19 cellular contexts compared by ENCODE assay signal in genomic region chr4:95050980-95051688, GRCh38.
DNase-seq lines count a peak whose midpoint lies in the region; ATAC-seq and TF ChIP-seq lines count a peak whose summit lies in the region.
"Had no signal": no experiment of that assay in that cellular context is flagged by ENCODE, and none has a peak within 500 bp of the region (broad histone marks: within the 10 kb centered on the region; RNA-seq: fewer than 3 reads in every experiment).

No MANE protein-coding gene starts in this region.

- H3K9me3 ChIP-seq in ascending aorta (no peaks in the 10 kb centered on the region), hepatocyte (ENCODE audit: low read depth) (no peaks in the 10 kb centered on the region)
- H3K9me3 ChIP-seq: right lobe of liver, uterus had no signal

- no peak overlapping the region for H3K4me3 Mint-ChIP-seq in activated T-cell treated with anti-CD3 and anti-CD28 coated beads, Interleukin-2, amount 50 U/mL, for 72 hours
- H3K4me3 Mint-ChIP-seq: activated CD8-positive, alpha-beta T cell treated with anti-CD3 and anti-CD28 coated beads, Interleukin-2, amount 10 ng/mL, durations not matched to agents 7 days and 5 days; CD8-positive, alpha-beta T cell; naive B cell; stimulated activated memory B cell treated with anti-CD40 and anti-IgM and Interleukin-4, amounts not matched to agents 10 μg/mL and 1 μg/mL and 100 μg/mL, for 72 hours had no signal

- H3K4me1 ChIP-seq in ascending aorta: peaks cover 2 to 16% of the 10 kb centered on the region in 2 donors
- no peaks in the 10 kb centered on the region for H3K4me1 ChIP-seq in hepatocyte (ENCODE audit: insufficient read depth)
- H3K4me1 ChIP-seq: right lobe of liver, uterus had no signal

- no peaks in the 10 kb centered on the region for H4K20me1 ChIP-seq in hepatocyte (ENCODE audit: insufficient read depth, poor library complexity, severe bottlenecking)

- H3K79me2 ChIP-seq in hepatocyte: no peaks in the 10 kb centered on the region

- TF ChIP-seq CTCF in ascending aorta (IDR thresholded peaks at IDR 0.05): no peak
- TF ChIP-seq CTCF in hepatocyte (IDR thresholded peaks at IDR 0.05; ENCODE audit: poor library complexity): no peak

- DNase-seq in DMS 273 (lab: John Stamatoyannopoulos, UW; ENCODE audit: unreplicated experiment) (peak; percentile 73), ascending aorta (ENCODE audit: low spot score in 2 of 2) (peak in 1 of 2 donors; percentile 63), hepatocyte (ENCODE audit: low spot score) (no peak), posterior cingulate gyrus (peak in 6 of 10 donors; percentile 12 to 81 (median 38))
- DNase-seq in activated T-cell treated with anti-CD3 and anti-CD28 coated beads, Interleukin-2, amount 50 U/mL, for 72 hours: no peak
- DNase-seq: activated CD8-positive, alpha-beta T cell treated with anti-CD3 and anti-CD28 coated beads, Interleukin-2, amount 10 ng/mL, durations not matched to agents 7 days and 5 days; CD8-positive, alpha-beta T cell; GF-D8; left cardiac atrium; naive B cell; NK-92 treated with Interleukin-12 subunit alpha and Interleukin-12 subunit beta, amount 100 ng/mL, for 24 hours; right lobe of liver; uterus had no signal

- H3K9me2 ChIP-seq in hepatocyte (replicated peaks; ENCODE audit: insufficient read depth): no peaks in the 10 kb centered on the region

- no peak for ATAC-seq in GM21447 (IDR thresholded peaks at IDR 0.05; ENCODE audit: unreplicated experiment)
- no peak for ATAC-seq in HG03342 (IDR thresholded peaks at IDR 0.05; ENCODE audit: unreplicated experiment)
- no peak for ATAC-seq in activated T-cell treated with anti-CD3 and anti-CD28 coated beads, Interleukin-2, amount 50 U/mL, for 72 hours (replicated peaks in 1 of 2)
- ATAC-seq in GM18517 (IDR thresholded peaks at IDR 0.05; ENCODE audit: unreplicated experiment): no peak
- ATAC-seq: activated CD8-positive, alpha-beta T cell treated with anti-CD3 and anti-CD28 coated beads, Interleukin-2, amount 10 ng/mL, durations not matched to agents 7 days and 5 days; CD8-positive, alpha-beta T cell; HepG2; right lobe of liver; Right ventricle myocardium inferior; stimulated activated memory B cell treated with anti-CD40 and anti-IgM and Interleukin-4, amounts not matched to agents 10 μg/mL and 1 μg/mL and 100 μg/mL, for 72 hours had no signal

- no peaks in the 10 kb centered on the region for H3K9me3 Mint-ChIP-seq in activated T-cell treated with anti-CD3 and anti-CD28 coated beads, Interleukin-2, amount 50 U/mL, for 72 hours
- H3K9me3 Mint-ChIP-seq: CD8-positive, alpha-beta T cell; naive B cell; stimulated activated memory B cell treated with anti-CD40 and anti-IgM and Interleukin-4, amounts not matched to agents 10 μg/mL and 1 μg/mL and 100 μg/mL, for 72 hours had no signal

- H3K27me3 Mint-ChIP-seq in activated T-cell treated with anti-CD3 and anti-CD28 coated beads, Interleukin-2, amount 50 U/mL, for 72 hours (ENCODE audit: low read depth): no peaks in the 10 kb centered on the region
- H3K27me3 Mint-ChIP-seq: naive B cell; stimulated activated memory B cell treated with anti-CD40 and anti-IgM and Interleukin-4, amounts not matched to agents 10 μg/mL and 1 μg/mL and 100 μg/mL, for 72 hours had no signal

- no peaks in the 10 kb centered on the region for H3K27me3 ChIP-seq in ascending aorta
- no peaks in the 10 kb centered on the region for H3K27me3 ChIP-seq in hepatocyte
- H3K27me3 ChIP-seq: right lobe of liver, uterus had no signal

- peak overlapping the region; percentile 10 to 56 for H3K4me3 ChIP-seq in ascending aorta
- H3K4me3 ChIP-seq in hepatocyte: no peak overlapping the region
- H3K4me3 ChIP-seq: right lobe of liver, uterus had no signal

- no peak overlapping the region for H3K27ac Mint-ChIP-seq in activated T-cell treated with anti-CD3 and anti-CD28 coated beads, Interleukin-2, amount 50 U/mL, for 72 hours
- H3K27ac Mint-ChIP-seq: activated CD8-positive, alpha-beta T cell treated with anti-CD3 and anti-CD28 coated beads, Interleukin-2, amount 10 ng/mL, durations not matched to agents 7 days and 5 days; CD8-positive, alpha-beta T cell; naive B cell; stimulated activated memory B cell treated with anti-CD40 and anti-IgM and Interleukin-4, amounts not matched to agents 10 μg/mL and 1 μg/mL and 100 μg/mL, for 72 hours had no signal

- H3K4me1 Mint-ChIP-seq in activated T-cell treated with anti-CD3 and anti-CD28 coated beads, Interleukin-2, amount 50 U/mL, for 72 hours (ENCODE audit: low read depth): no peaks in the 10 kb centered on the region
- H3K4me1 Mint-ChIP-seq: naive B cell; stimulated activated memory B cell treated with anti-CD40 and anti-IgM and Interleukin-4, amounts not matched to agents 10 μg/mL and 1 μg/mL and 100 μg/mL, for 72 hours had no signal

- intact Hi-C loops in ascending aorta (cut with DNase I): loop anchor here (5.0 kb wide), 1 partner anchor 36 kb away; no protein-coding TSS in a partner anchor
- intact Hi-C loops in posterior cingulate gyrus (cut with DNase I): no loop called here

- no peaks in the 10 kb centered on the region for H3K36me3 Mint-ChIP-seq in activated T-cell treated with anti-CD3 and anti-CD28 coated beads, Interleukin-2, amount 50 U/mL, for 72 hours (ENCODE audit: insufficient read depth in 2 of 2)
- H3K36me3 Mint-ChIP-seq: CD8-positive, alpha-beta T cell; naive B cell; stimulated activated memory B cell treated with anti-CD40 and anti-IgM and Interleukin-4, amounts not matched to agents 10 μg/mL and 1 μg/mL and 100 μg/mL, for 72 hours had no signal

- H3K36me3 ChIP-seq in ascending aorta (no peaks in the 10 kb centered on the region), hepatocyte (replicated peaks; ENCODE audit: insufficient read depth, low read depth) (no peaks in the 10 kb centered on the region)
- H3K36me3 ChIP-seq: right lobe of liver, uterus had no signal

- WGBS in hepatocyte (ENCODE audit: low lambda C conversion rate, missing lambda C conversion rate): 66% methylated on average over 13 of the region's 13 CpGs

- H3K27ac ChIP-seq in ascending aorta (peak overlapping the region; percentile 63 to 74), hepatocyte (no peak overlapping the region)
- H3K27ac ChIP-seq: right lobe of liver, uterus had no signal

- H3K4me2 ChIP-seq in hepatocyte: peak overlapping the region; percentile 27

- no peak overlapping the region for H2AFZ ChIP-seq in hepatocyte

Comparison
In these comparisons a context has a peak if more than half of its experiments do, and no peak if none do; other contexts are left out.
1. DNase-seq: peak in DMS 273 (single experiment) and posterior cingulate gyrus (6 of 10); none in hepatocyte (single experiment) and activated T-cell treated with anti-CD3 and anti-CD28 coated beads, Interleukin-2, amount 50 U/mL, for 72 hours (0 of 2).